8 cellular contexts compared by ENCODE assay signal in the genomic region with DNA sequence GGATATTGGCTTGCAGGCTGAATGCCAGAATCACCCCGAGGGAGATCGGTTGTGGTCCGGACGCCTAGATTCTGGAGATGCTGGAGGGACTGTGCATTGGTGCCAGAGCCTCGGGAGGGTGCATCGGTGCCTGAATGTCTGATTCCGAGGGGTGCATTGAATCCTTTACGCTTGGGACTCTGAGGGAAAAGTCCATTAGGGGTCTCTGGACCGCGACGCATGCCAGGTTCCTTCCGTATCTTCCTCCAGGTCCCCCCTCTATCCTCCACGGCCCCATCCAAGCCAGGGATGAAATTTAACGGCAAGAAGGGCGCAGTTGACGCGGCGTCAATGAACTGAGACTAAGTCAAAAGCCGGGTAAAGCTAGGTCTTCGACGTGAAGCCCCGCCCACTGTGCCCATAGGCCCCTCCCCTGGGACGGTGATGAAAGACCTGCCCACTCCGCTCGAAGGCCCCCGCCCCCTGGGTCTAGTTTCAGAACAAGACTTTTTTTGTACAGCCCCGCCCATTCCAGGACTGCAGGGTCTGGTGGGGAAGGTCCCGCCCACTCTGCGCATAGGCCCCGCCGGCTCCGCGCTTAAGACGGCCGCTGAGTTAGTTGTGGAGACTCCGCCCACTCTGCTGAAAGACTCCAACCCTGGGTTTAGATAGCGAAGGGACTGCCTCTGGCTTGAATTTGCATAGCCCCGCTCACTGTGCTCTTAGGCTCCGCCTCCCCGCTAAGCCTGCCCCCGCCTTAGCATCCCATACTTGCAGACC. TPM values are rescaled to one million over a fixed set of nuclear protein-coding genes. Genes with fewer than 3 reads are reported as not detected.
DNase-seq lines count a peak whose midpoint lies in the region; ATAC-seq and TF ChIP-seq lines count a peak whose summit lies in the region.

No MANE protein-coding gene starts in this region.

- no peaks in the 10 kb centered on the region for H3K9me3 ChIP-seq in GM23248 (ENCODE audit: low read depth)
- H3K9me3 ChIP-seq in RWPE2 (ENCODE audit: severe bottlenecking) = no peaks in the 10 kb centered on the region

- H3K27ac ChIP-seq in GM23248 = peak overlapping the region; percentile 60
- peak overlapping the region; percentile 81 for H3K27ac ChIP-seq in RWPE2 (ENCODE audit: poor library complexity, severe bottlenecking)

- peaks cover 11% of the 10 kb centered on the region for H3F3A ChIP-seq in GM23248 (ENCODE audit: insufficient read depth)

- H2AFZ ChIP-seq in GM23248 = peak overlapping the region; percentile 80

- peak; percentile 88 for ATAC-seq in RWPE2 (ENCODE audit: low read depth)
- ATAC-seq in natural killer cell treated with Interleukin-12 subunit alpha and Interleukin-12 subunit beta and Interleukin-15 and Interleukin-18, amount 100 ng/mL, for 72 hours = peak; percentile 90

- peak overlapping the region; percentile 70 for H3K4me3 ChIP-seq in GM23248
- peak overlapping the region; percentile 47 for H3K4me3 ChIP-seq in LNCaP clone FGC (ENCODE audit: low read depth, low read length)
- peak overlapping the region; percentile 32 for H3K4me3 ChIP-seq in RWPE2 (ENCODE audit: severe bottlenecking)
- peak overlapping the region; percentile 73 for H3K4me3 ChIP-seq in fibroblast of the aortic adventitia (ENCODE audit: low read depth, low read length)

- no peaks in the 10 kb centered on the region for H3K27me3 ChIP-seq in GM23248 (replicated peaks; ENCODE audit: insufficient read depth)
- no peaks in the 10 kb centered on the region for H3K27me3 ChIP-seq in RWPE2 (ENCODE audit: insufficient read depth, poor library complexity, severe bottlenecking)

- H3K9ac ChIP-seq in GM23248 = peak overlapping the region; percentile 62

- peaks cover 9% of the 10 kb centered on the region; the same call in 1 of the 2 replicates for H3K4me1 ChIP-seq in GM23248 (ENCODE audit: insufficient read depth)
- H3K4me1 ChIP-seq in RWPE2 (ENCODE audit: insufficient read depth, poor library complexity, severe bottlenecking) = peaks cover 9% of the 10 kb centered on the region

- peak overlapping the region; percentile 80 to 92 for H3K27ac Mint-ChIP-seq in natural killer cell treated with Interleukin-12 subunit alpha and Interleukin-12 subunit beta and Interleukin-15 and Interleukin-18, amount 100 ng/mL, for 72 hours

- H4K20me1 ChIP-seq in GM23248 (ENCODE audit: insufficient read depth) = no peaks in the 10 kb centered on the region

- TF ChIP-seq CTCF in LNCaP clone FGC (IDR thresholded peaks at IDR 0.05; ENCODE audit: control insufficient read depth, extremely low read depth, insufficient read depth) (no peak), RWPE2 (IDR thresholded peaks at IDR 0.05; ENCODE audit: poor library complexity, severe bottlenecking) (no peak), fibroblast of the aortic adventitia (IDR thresholded peaks at IDR 0.05; ENCODE audit: insufficient read depth, low read length) (no peak)

- peak overlapping the region; percentile 84 for H3K4me2 ChIP-seq in GM23248 (ENCODE audit: unreplicated experiment)

- in situ Hi-C loops in GM23248 (cut with MboI) = no loop called here

- 3 to 4% methylated on average over 38 to 39 of the region's 41 CpGs for WGBS in GM23248 (ENCODE audit: low coverage in 1 of 2, low lambda C conversion rate in 2 of 2, missing lambda C conversion rate in 2 of 2), 2 experiments

- H3K36me3 Mint-ChIP-seq in natural killer cell treated with Interleukin-12 subunit alpha and Interleukin-12 subunit beta and Interleukin-15 and Interleukin-18, amount 100 ng/mL, for 72 hours = peaks cover 5% of the 10 kb centered on the region

- H3K27me3 Mint-ChIP-seq in natural killer cell treated with Interleukin-12 subunit alpha and Interleukin-12 subunit beta and Interleukin-15 and Interleukin-18, amount 100 ng/mL, for 72 hours = no peaks in the 10 kb centered on the region

- no peaks in the 10 kb centered on the region for H3K79me2 ChIP-seq in GM23248 (ENCODE audit: insufficient read depth)

- peaks cover 19 to 20% of the 10 kb centered on the region in 2 donors for H3K4me1 Mint-ChIP-seq in natural killer cell treated with Interleukin-12 subunit alpha and Interleukin-12 subunit beta and Interleukin-15 and Interleukin-18, amount 100 ng/mL, for 72 hours (ENCODE audit: low read depth in 2 of 2)

- H3K36me3 ChIP-seq in GM23248 (ENCODE audit: low read depth) (0 out of 2 replicates have a peak, but pooled peaks cover 2% of the 10 kb centered on the region), RWPE2 (ENCODE audit: low read depth) (peaks cover 10% of the 10 kb centered on the region)

- peak overlapping the region; percentile 86 for H3K4me3 Mint-ChIP-seq in natural killer cell treated with Interleukin-12 subunit alpha and Interleukin-12 subunit beta and Interleukin-15 and Interleukin-18, amount 100 ng/mL, for 72 hours

- peak; percentile 99 for DNase-seq in DMS53 (lab: John Stamatoyannopoulos, UW)
- peak; percentile 100 for DNase-seq in GM23248
- DNase-seq in LNCaP clone FGC (ENCODE audit: low read depth) = peak; percentile 82
- peak; percentile 100 for DNase-seq in RWPE2 (ENCODE audit: low spot score)
- peak; percentile 96 for DNase-seq in activated effector memory CD4-positive, alpha-beta T cell treated with anti-CD3 and anti-CD28 coated beads, Interleukin-2, amount 50 U/mL, for 16 hours
- DNase-seq in fibroblast of the aortic adventitia (ENCODE audit: low read depth) = peak; percentile 100
- DNase-seq in natural killer cell treated with Interleukin-12 subunit alpha and Interleukin-12 subunit beta and Interleukin-15 and Interleukin-18, amount 100 ng/mL, for 72 hours (ENCODE audit: low spot score) = peak; percentile 97
- peak; percentile 86 to 95 (median 92) for DNase-seq in stimulated activated naive CD4-positive, alpha-beta T cell (lab: John Stamatoyannopoulos, UW)

- no peaks in the 10 kb centered on the region for H3K9me2 ChIP-seq in GM23248 (ENCODE audit: insufficient read depth)

- no peaks in the 10 kb centered on the region for H3K9me3 Mint-ChIP-seq in natural killer cell treated with Interleukin-12 subunit alpha and Interleukin-12 subunit beta and Interleukin-15 and Interleukin-18, amount 100 ng/mL, for 72 hours

RNA-seq across cellular contexts. Expression of a gene that starts 0.7 kb away (rescaled TPM):
- 0.22 TPM in 1 of 2 replicates, not detected in the other for total RNA-seq in GM23248 (2014; rRNA removed; shearing (Covaris generic))
- 3.1 and 3.9 TPM in 2 replicates for polyA plus RNA-seq in GM23248 (2016; fragmentation: Nextera tagmentation; extraction: Ambion mirVana)
- 0.63 TPM in 1 of 2 replicates, not detected in the other for total RNA-seq in fibroblast of the aortic adventitia (ENCODE audit: low replicate concordance)
- total RNA-seq in natural killer cell treated with Interleukin-12 subunit alpha and Interleukin-12 subunit beta and Interleukin-15 and Interleukin-18, amount 100 ng/mL, for 72 hours = 1 to 10 TPM; 1.4 to 1.9 TPM

RNA-seq across cellular contexts. Expression of a gene that starts 6.7 kb away (rescaled TPM):
- total RNA-seq in GM23248 (2014; rRNA removed; shearing (Covaris generic)) = 71.1 and 100.0 TPM in 2 replicates
- 70.8 and 75.4 TPM in 2 replicates for polyA plus RNA-seq in GM23248 (2016; fragmentation: Nextera tagmentation; extraction: Ambion mirVana)
- total RNA-seq in fibroblast of the aortic adventitia (ENCODE audit: low replicate concordance) = 11.3 and 78.2 TPM in 2 replicates
- 10 to 100 TPM; 41.7 to 70.4 TPM for total RNA-seq in natural killer cell treated with Interleukin-12 subunit alpha and Interleukin-12 subunit beta and Interleukin-15 and Interleukin-18, amount 100 ng/mL, for 72 hours

RNA-seq across cellular contexts. Expression of a gene that starts 29.2 kb away (rescaled TPM):
- total RNA-seq in GM23248 (2014; rRNA removed; shearing (Covaris generic)) = 5.6 and 8.9 TPM in 2 replicates
- 3.9 and 4.6 TPM in 2 replicates for polyA plus RNA-seq in GM23248 (2016; fragmentation: Nextera tagmentation; extraction: Ambion mirVana)
- total RNA-seq in fibroblast of the aortic adventitia (ENCODE audit: low replicate concordance) = 8.0 and 11.4 TPM in 2 replicates
- total RNA-seq in natural killer cell treated with Interleukin-12 subunit alpha and Interleukin-12 subunit beta and Interleukin-15 and Interleukin-18, amount 100 ng/mL, for 72 hours = 10 to 100 TPM; 10.5 to 18.7 TPM

RNA-seq across cellular contexts. Expression of a gene that starts 41.6 kb away (rescaled TPM):
- 26.7 and 28.0 TPM in 2 replicates for total RNA-seq in GM23248 (2014; rRNA removed; shearing (Covaris generic))
- polyA plus RNA-seq in GM23248 (2016; fragmentation: Nextera tagmentation; extraction: Ambion mirVana) = 26.7 and 32.4 TPM in 2 replicates
- 23.5 and 32.9 TPM in 2 replicates for total RNA-seq in fibroblast of the aortic adventitia (ENCODE audit: low replicate concordance)
- 10 to 100 TPM; 29.9 to 47.0 TPM for total RNA-seq in natural killer cell treated with Interleukin-12 subunit alpha and Interleukin-12 subunit beta and Interleukin-15 and Interleukin-18, amount 100 ng/mL, for 72 hours

RNA-seq across cellular contexts. Expression of a gene that starts 41.9 kb away (rescaled TPM):
- 1.8 TPM in 1 of 2 replicates, not detected in the other for total RNA-seq in GM23248 (2014; rRNA removed; shearing (Covaris generic))
- 1.3 and 2.5 TPM in 2 replicates for polyA plus RNA-seq in GM23248 (2016; fragmentation: Nextera tagmentation; extraction: Ambion mirVana)
- 6.4 and 7.4 TPM in 2 replicates for total RNA-seq in fibroblast of the aortic adventitia (ENCODE audit: low replicate concordance)
- 1 to 10 TPM; 2.7 to 6.2 TPM for total RNA-seq in natural killer cell treated with Interleukin-12 subunit alpha and Interleukin-12 subunit beta and Interleukin-15 and Interleukin-18, amount 100 ng/mL, for 72 hours

Comparison
In these comparisons a context has a peak if more than half of its experiments do, and no peak if none do; other contexts are left out.
1. Peak in every context shown above with its lines: DNase-seq, ATAC-seq, H3K4me3 ChIP-seq and H3K27ac ChIP-seq.